ENCODE assay signal across 24 cellular contexts in the genomic region with DNA sequence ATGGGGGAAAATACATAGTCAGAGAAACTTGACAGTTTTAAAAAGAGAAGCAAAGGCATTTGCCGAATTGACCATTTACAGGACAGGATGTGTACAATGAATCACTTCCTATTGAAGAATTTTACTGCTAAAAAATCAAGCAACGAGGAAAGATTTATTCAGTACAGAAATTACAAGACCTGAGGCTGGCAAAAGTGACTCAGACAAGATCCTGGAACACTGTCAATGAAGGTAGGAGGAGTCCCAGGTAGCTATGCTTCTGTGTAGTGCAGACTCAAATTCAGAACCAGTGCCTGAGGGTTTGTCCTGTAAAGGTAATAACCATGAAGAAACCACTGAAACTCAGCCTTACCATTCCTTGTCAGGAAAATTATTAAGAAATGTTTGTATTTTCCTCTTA.
A peak's percentile ranks its signal among the peaks of the same experiment; 100 is the strongest.
DNase-seq lines count a peak whose midpoint lies in the region; ATAC-seq, FAIRE-seq and TF ChIP-seq lines count a peak whose summit lies in the region.
"Had no signal": no experiment of that assay in that cellular context is flagged by ENCODE, and none has a peak within 500 bp of the region (broad histone marks: within the 10 kb centered on the region; RNA-seq: fewer than 3 reads in every experiment).

No MANE protein-coding gene starts in this region.

- no peaks in the 10 kb centered on the region for H3K36me3 Mint-ChIP-seq in activated T-cell treated with anti-CD3 and anti-CD28 coated beads, Interleukin-2, amount 50 U/mL, for 24 hours (ENCODE audit: low read depth)
- H3K36me3 Mint-ChIP-seq: CD4-positive, CD25-positive, alpha-beta regulatory T cell had no signal

- H3K27me3 ChIP-seq in bronchial epithelial cell (ENCODE audit: control insufficient read depth, insufficient read depth, low read length) (no peaks in the 10 kb centered on the region), MG63 (no peaks in the 10 kb centered on the region)

- no peak for DNase-seq in activated T-cell treated with anti-CD3 and anti-CD28 coated beads, Interleukin-2, amount 50 U/mL, for 24 hours
- DNase-seq in activated T-cell treated with anti-CD3 and anti-CD28 coated beads, Interleukin-2, amount 50 U/mL, for 1 hour = no peak
- peak; percentile 42 for DNase-seq in HPDE6-E6E7 (ENCODE audit: extremely low spot score)
- DNase-seq in bronchial epithelial cell (ENCODE audit: low read depth) = peak; percentile 94
- peak; percentile 46 to 78 for DNase-seq in lung microvascular endothelial cell (ENCODE audit: low read depth in 2 of 2)
- DNase-seq in MG63 = no peak
- no peak for DNase-seq in NCI-H526 treated with DMSO at 0.1 percent for 48 hours (lab: John Stamatoyannopoulos, UW)
- DNase-seq: activated CD8-positive, alpha-beta memory T cell treated with anti-CD3 and anti-CD28 coated beads, Interleukin-2, amount 50 U/mL, for 48 hours; H9; left cardiac atrium; MM.1S; NCI-H2227 treated with DMSO at 0.1 percent for 48 hours; PC-9; posterior cingulate gyrus; T1000 had no signal

- H3K27me3 Mint-ChIP-seq in activated T-cell treated with anti-CD3 and anti-CD28 coated beads, Interleukin-2, amount 50 U/mL, for 24 hours = peaks cover 4% of the 10 kb centered on the region
- H3K27me3 Mint-ChIP-seq: activated naive CD4-positive, alpha-beta T cell treated with anti-CD3 and anti-CD28 coated beads, Interleukin-2, amount 50 U/mL, for 24 hours; CD4-positive, CD25-positive, alpha-beta regulatory T cell had no signal

- H3K9me3 ChIP-seq in MG63 = peaks cover 3% of the 10 kb centered on the region; the same call in 1 of the 2 replicates
- H3K9me3 ChIP-seq: thoracic aorta had no signal

- H3K36me3 ChIP-seq in bronchial epithelial cell (ENCODE audit: control insufficient read depth, insufficient read depth, low read length) (no peaks in the 10 kb centered on the region), MG63 (no peaks in the 10 kb centered on the region)
- H3K36me3 ChIP-seq: thoracic aorta had no signal

- no peak overlapping the region for H3K4me3 Mint-ChIP-seq in activated T-cell treated with anti-CD3 and anti-CD28 coated beads, Interleukin-2, amount 50 U/mL, for 24 hours
- H3K4me3 Mint-ChIP-seq: activated naive CD4-positive, alpha-beta T cell treated with anti-CD3 and anti-CD28 coated beads, Interleukin-2, amount 50 U/mL, for 24 hours; CD4-positive, CD25-positive, alpha-beta regulatory T cell; H9; nephron had no signal

- H3K4me1 Mint-ChIP-seq in activated T-cell treated with anti-CD3 and anti-CD28 coated beads, Interleukin-2, amount 50 U/mL, for 24 hours (ENCODE audit: low read depth) = peaks cover 9% of the 10 kb centered on the region
- H3K4me1 Mint-ChIP-seq: activated naive CD4-positive, alpha-beta T cell treated with anti-CD3 and anti-CD28 coated beads, Interleukin-2, amount 50 U/mL, for 24 hours; CD4-positive, CD25-positive, alpha-beta regulatory T cell; H9 had no signal

- peaks cover 17% of the 10 kb centered on the region for H3K9me3 Mint-ChIP-seq in activated T-cell treated with anti-CD3 and anti-CD28 coated beads, Interleukin-2, amount 50 U/mL, for 24 hours
- H3K9me3 Mint-ChIP-seq: activated naive CD4-positive, alpha-beta T cell treated with anti-CD3 and anti-CD28 coated beads, Interleukin-2, amount 50 U/mL, for 24 hours; nephron had no signal

- H3K4me3 ChIP-seq in bronchial epithelial cell (ENCODE audit: low read depth, low read length) (no peak overlapping the region), MG63 (no peak overlapping the region)
- H3K4me3 ChIP-seq: coronary artery, GM12878, PC-9, thoracic aorta had no signal

- no peak for TF ChIP-seq CTCF in bronchial epithelial cell (IDR thresholded peaks at IDR 0.05; ENCODE audit: insufficient read depth, low read length, severe bottlenecking)

- ATAC-seq in GM21447 (IDR thresholded peaks at IDR 0.05; ENCODE audit: unreplicated experiment) = no peak
- ATAC-seq: activated CD4-positive, CD25-positive, alpha-beta regulatory T cell treated with anti-CD3 and anti-CD28 coated beads, Interleukin-2, amount 50 U/mL, for 24 hours; GM12878; left cardiac atrium had no signal

- no peak for FAIRE-seq in bronchial epithelial cell (lab: Jason Lieb, UNC)
- FAIRE-seq: frontal cortex, GM12878 had no signal

- peak overlapping the region; percentile 38 for H3K27ac Mint-ChIP-seq in activated T-cell treated with anti-CD3 and anti-CD28 coated beads, Interleukin-2, amount 50 U/mL, for 24 hours
- H3K27ac Mint-ChIP-seq: activated naive CD4-positive, alpha-beta T cell treated with anti-CD3 and anti-CD28 coated beads, Interleukin-2, amount 50 U/mL, for 24 hours; CD4-positive, CD25-positive, alpha-beta regulatory T cell; H9; nephron had no signal

Comparison
In these comparisons a context has a peak if more than half of its experiments do, and no peak if none do; other contexts are left out.
1. DNase-seq: peak in HPDE6-E6E7 (single experiment), bronchial epithelial cell (single experiment) and lung microvascular endothelial cell (2 of 2); none in activated T-cell treated with anti-CD3 and anti-CD28 coated beads, Interleukin-2, amount 50 U/mL, for 24 hours (single experiment), activated T-cell treated with anti-CD3 and anti-CD28 coated beads, Interleukin-2, amount 50 U/mL, for 1 hour (single experiment), MG63 (single experiment) and NCI-H526 treated with DMSO at 0.1 percent for 48 hours (single experiment).